Comparison of ENCODE assay signal across 9 cellular contexts in genomic region chr6:24574809-24575208, GRCh38.
DNase-seq lines count a peak whose midpoint lies in the region; ATAC-seq and TF ChIP-seq lines count a peak whose summit lies in the region.
"Had no signal": no experiment of that assay in that cellular context is flagged by ENCODE, and none has a peak within 500 bp of the region (broad histone marks: within the 10 kb centered on the region; RNA-seq: fewer than 3 reads in every experiment).

No MANE protein-coding gene starts in this region.

- H3K9me3 Mint-ChIP-seq in MCF 10A (ENCODE audit: unreplicated experiment) = no peaks in the 10 kb centered on the region
- H3K9me3 Mint-ChIP-seq in effector memory CD8-positive, alpha-beta T cell = no peaks in the 10 kb centered on the region
- no peaks in the 10 kb centered on the region for H3K9me3 Mint-ChIP-seq in activated CD4-positive, alpha-beta T cell treated with anti-CD3 and anti-CD28 coated beads for 36 hours (ENCODE audit: low read depth)
- H3K9me3 Mint-ChIP-seq: activated naive CD4-positive, alpha-beta T cell treated with anti-CD3 and anti-CD28 coated beads, Interleukin-2, amount 50 U/mL, for 24 hours had no signal

- intact Hi-C loops in MCF 10A (cut with micrococcal nuclease) = no loop called here
- intact Hi-C loops in activated CD4-positive, alpha-beta T cell treated with anti-CD3 and anti-CD28 coated beads for 36 hours (cut with DNase I, micrococcal nuclease) = no loop called here

- POLR2A ChIA-PET in GM10248 (lab: Yijun Ruan, JAX) = no interaction called here
- POLR2A ChIA-PET in MCF 10A (lab: Yijun Ruan, JAX) = interaction anchor here (0.8 kb wide), 1 partner anchor 451 kb away, joined by 3 read pairs; no protein-coding TSS in a partner anchor
- POLR2A ChIA-PET in activated CD4-positive, alpha-beta T cell treated with anti-CD3 and anti-CD28 coated beads for 36 hours (lab: Charles Lee) = no interaction called here
- POLR2A ChIA-PET in RWPE1 (lab: Yijun Ruan, JAX; ENCODE audit: low non-redundant PET) = no interaction called here

- BruUV-seq in MCF 10A (replicated peaks; lab: Mats Ljungman, UMichigan) = no TSS peak

- no peaks in the 10 kb centered on the region for H3K27me3 Mint-ChIP-seq in MCF 10A (ENCODE audit: insufficient read depth, unreplicated experiment)
- peaks cover 14 to 19% of the 10 kb centered on the region in 2 donors for H3K27me3 Mint-ChIP-seq in effector memory CD8-positive, alpha-beta T cell
- H3K27me3 Mint-ChIP-seq in activated CD4-positive, alpha-beta T cell treated with anti-CD3 and anti-CD28 coated beads for 36 hours = peaks cover 1% of the 10 kb centered on the region

- H3K27ac ChIP-seq in RWPE1 = no peak overlapping the region

- ATAC-seq in HG03342 (IDR thresholded peaks at IDR 0.05; ENCODE audit: unreplicated experiment) (peak; percentile 80), HG03457 (IDR thresholded peaks at IDR 0.05; ENCODE audit: unreplicated experiment) (no peak)
- no peak for ATAC-seq in effector memory CD8-positive, alpha-beta T cell (replicated peaks)
- ATAC-seq in activated CD4-positive, alpha-beta T cell treated with anti-CD3 and anti-CD28 coated beads for 36 hours = no peak

- no peak overlapping the region for H3K4me3 Mint-ChIP-seq in MCF 10A (ENCODE audit: unreplicated experiment)
- H3K4me3 Mint-ChIP-seq in effector memory CD8-positive, alpha-beta T cell = no peak overlapping the region
- no peak overlapping the region for H3K4me3 Mint-ChIP-seq in activated CD4-positive, alpha-beta T cell treated with anti-CD3 and anti-CD28 coated beads for 36 hours
- H3K4me3 Mint-ChIP-seq: activated naive CD4-positive, alpha-beta T cell treated with anti-CD3 and anti-CD28 coated beads, Interleukin-2, amount 50 U/mL, for 24 hours had no signal

- no peaks in the 10 kb centered on the region for H3K4me1 Mint-ChIP-seq in MCF 10A (ENCODE audit: insufficient read depth, unreplicated experiment)
- no peaks in the 10 kb centered on the region for H3K4me1 Mint-ChIP-seq in effector memory CD8-positive, alpha-beta T cell (ENCODE audit: low read depth in 2 of 2)
- H3K4me1 Mint-ChIP-seq in activated CD4-positive, alpha-beta T cell treated with anti-CD3 and anti-CD28 coated beads for 36 hours = no peaks in the 10 kb centered on the region
- H3K4me1 Mint-ChIP-seq: activated naive CD4-positive, alpha-beta T cell treated with anti-CD3 and anti-CD28 coated beads, Interleukin-2, amount 50 U/mL, for 24 hours had no signal

- no peaks in the 10 kb centered on the region for H3K36me3 Mint-ChIP-seq in MCF 10A (ENCODE audit: insufficient read depth, unreplicated experiment)
- H3K36me3 Mint-ChIP-seq in effector memory CD8-positive, alpha-beta T cell (ENCODE audit: insufficient read depth) = no peaks in the 10 kb centered on the region
- H3K36me3 Mint-ChIP-seq in activated CD4-positive, alpha-beta T cell treated with anti-CD3 and anti-CD28 coated beads for 36 hours (ENCODE audit: low read depth) = no peaks in the 10 kb centered on the region
- H3K36me3 Mint-ChIP-seq: activated naive CD4-positive, alpha-beta T cell treated with anti-CD3 and anti-CD28 coated beads, Interleukin-2, amount 50 U/mL, for 24 hours had no signal

- H3K27ac Mint-ChIP-seq in MCF 10A (ENCODE audit: low read depth, unreplicated experiment) = no peak overlapping the region
- no peak overlapping the region for H3K27ac Mint-ChIP-seq in effector memory CD8-positive, alpha-beta T cell
- no peak overlapping the region for H3K27ac Mint-ChIP-seq in activated CD4-positive, alpha-beta T cell treated with anti-CD3 and anti-CD28 coated beads for 36 hours
- H3K27ac Mint-ChIP-seq: activated naive CD4-positive, alpha-beta T cell treated with anti-CD3 and anti-CD28 coated beads, Interleukin-2, amount 50 U/mL, for 24 hours had no signal

- DNase-seq in GM10248 (ENCODE audit: extremely low spot score) (peak; percentile 55), GM20000 (ENCODE audit: low spot score) (peak; percentile 42), MCF 10A (ENCODE audit: unreplicated experiment) (peak; percentile 23), RWPE1 (ENCODE audit: low spot score) (no peak)
- no peak for DNase-seq in effector memory CD8-positive, alpha-beta T cell
- DNase-seq in activated CD4-positive, alpha-beta T cell treated with anti-CD3 and anti-CD28 coated beads for 36 hours = no peak

- TF ChIP-seq CTCF in GM10248 (IDR thresholded peaks at IDR 0.05; ENCODE audit: control extremely low read depth, extremely low read depth, low read depth, missing control alignments) (no peak), GM20000 (IDR thresholded peaks at IDR 0.05; ENCODE audit: extremely low read depth, missing control alignments) (no peak), MCF 10A (IDR thresholded peaks at IDR 0.05; ENCODE audit: unreplicated experiment) (no peak), RWPE1 (conservative IDR thresholded peaks at IDR 0.05; ENCODE audit: low read depth) (no peak)

- CTCF ChIA-PET in GM10248 (lab: Yijun Ruan, JAX) = interaction anchor here (1.7 kb wide), 1 partner anchor 10 kb away, joined by 3 read pairs; no protein-coding TSS in a partner anchor
- CTCF ChIA-PET in MCF 10A (lab: Yijun Ruan, JAX) = no interaction called here
- CTCF ChIA-PET in activated CD4-positive, alpha-beta T cell treated with anti-CD3 and anti-CD28 coated beads for 36 hours (lab: Charles Lee) = interaction anchor here (0.9 to 5.2 kb wide), 3 partner anchors 9 to 309 kb away, joined by 3 to 30 read pairs (median 4); no protein-coding TSS in a partner anchor
- CTCF ChIA-PET in RWPE1 (lab: Yijun Ruan, JAX) = no interaction called here

Comparison
In these comparisons a context has a peak if more than half of its experiments do, and no peak if none do; other contexts are left out.
1. DNase-seq: peak in GM10248 (single experiment), GM20000 (single experiment) and MCF 10A (single experiment); none in effector memory CD8-positive, alpha-beta T cell (0 of 3), activated CD4-positive, alpha-beta T cell treated with anti-CD3 and anti-CD28 coated beads for 36 hours (single experiment) and RWPE1 (single experiment).
2. CTCF ChIA-PET loops: an anchor here in GM10248 (1.7 kb wide) and activated CD4-positive, alpha-beta T cell treated with anti-CD3 and anti-CD28 coated beads for 36 hours (0.9 to 5.2 kb wide); none called in MCF 10A and RWPE1.